Comparison of ENCODE assay signal across 15 cellular contexts in genomic region chr17:55161935-55162555, GRCh38.
DNase-seq lines count a peak whose midpoint lies in the region; ATAC-seq, FAIRE-seq and TF ChIP-seq lines count a peak whose summit lies in the region.
"Had no signal": no experiment of that assay in that cellular context is flagged by ENCODE, and none has a peak within 500 bp of the region (broad histone marks: within the 10 kb centered on the region; RNA-seq: fewer than 3 reads in every experiment).

No MANE protein-coding gene starts in this region.

- H3K9ac ChIP-seq in fibroblast of lung (ENCODE audit: insufficient read depth, low read length): no peak overlapping the region
- H3K9ac ChIP-seq: KMS-11 had no signal

- H3K27ac Mint-ChIP-seq in activated naive CD4-positive, alpha-beta T cell treated with anti-CD3 and anti-CD28 coated beads, Interleukin-2, amount 50 U/mL, for 72 hours: no peak overlapping the region
- no peak overlapping the region for H3K27ac Mint-ChIP-seq in stimulated activated effector memory CD8-positive, alpha-beta T cell treated with anti-CD3 and anti-CD28 coated beads, Interleukin-12 subunit alpha, Interleukin-12 subunit beta, amount 100 ng/mL, for 72 hours
- H3K27ac Mint-ChIP-seq: B cell; mesothelial cell of epicardium; stimulated activated naive B cell treated with anti-CD40 and anti-IgM and Interleukin-4, amounts not matched to agents 10 μg/mL and 1 μg/mL and 100 μg/mL, for 72 hours had no signal

- peaks cover 57% of the 10 kb centered on the region for H3K4me1 ChIP-seq in SJCRH30
- peaks cover 2% of the 10 kb centered on the region for H3K4me1 ChIP-seq in fibroblast of lung (ENCODE audit: control insufficient read depth, extremely low read depth, insufficient read depth, low read length)
- H3K4me1 ChIP-seq: spleen had no signal

- ATAC-seq in activated naive CD4-positive, alpha-beta T cell treated with anti-CD3 and anti-CD28 coated beads, Interleukin-2, amount 50 U/mL, for 72 hours: peak; percentile 26 to 71
- peak; percentile 92 for ATAC-seq in stimulated activated effector memory CD8-positive, alpha-beta T cell treated with anti-CD3 and anti-CD28 coated beads, Interleukin-12 subunit alpha, Interleukin-12 subunit beta, amount 100 ng/mL, for 72 hours
- ATAC-seq: stimulated activated naive B cell treated with anti-CD40 and anti-IgM and Interleukin-4, amounts not matched to agents 10 μg/mL and 1 μg/mL and 100 μg/mL, for 72 hours had no signal

- TF ChIP-seq POLR2A in GM12892 (IDR thresholded peaks at IDR 0.05; ENCODE audit: low read depth, low read length): no peak

- H3K4me3 ChIP-seq in SJCRH30: no peak overlapping the region
- H3K4me3 ChIP-seq in fibroblast of lung (replicated peaks in 1 of 4; ENCODE audit: control extremely low read depth in 1 of 4, insufficient read depth in 1 of 4, low read depth in 3 of 4, low read length in 4 of 4): no peak overlapping the region
- H3K4me3 ChIP-seq: adrenal gland, spleen had no signal

- H3K79me2 ChIP-seq in fibroblast of lung (ENCODE audit: control insufficient read depth, insufficient read depth, low read length): no peaks in the 10 kb centered on the region

- H3K9me3 ChIP-seq in SJCRH30 (replicated peaks) (no peaks in the 10 kb centered on the region), fibroblast of lung (ENCODE audit: control insufficient read depth, insufficient read depth, low read depth, low read length) (no peaks in the 10 kb centered on the region)
- H3K9me3 ChIP-seq: adrenal gland, spleen had no signal

- no peak for TF ChIP-seq CTCF in fibroblast of lung (conservative IDR thresholded peaks at IDR 0.05 in 1 of 2, IDR thresholded peaks at IDR 0.05 in 1 of 2; ENCODE audit: low read depth in 1 of 2, low read length in 2 of 2)
- no peak for TF ChIP-seq CTCF in D721Med (IDR thresholded peaks at IDR 0.05; ENCODE audit: insufficient read depth, missing control alignments)

- H3K9me3 Mint-ChIP-seq in activated naive CD4-positive, alpha-beta T cell treated with anti-CD3 and anti-CD28 coated beads, Interleukin-2, amount 50 U/mL, for 72 hours: no peaks in the 10 kb centered on the region
- no peaks in the 10 kb centered on the region for H3K9me3 Mint-ChIP-seq in stimulated activated effector memory CD8-positive, alpha-beta T cell treated with anti-CD3 and anti-CD28 coated beads, Interleukin-12 subunit alpha, Interleukin-12 subunit beta, amount 100 ng/mL, for 72 hours
- H3K9me3 Mint-ChIP-seq: mesothelial cell of epicardium; stimulated activated naive B cell treated with anti-CD40 and anti-IgM and Interleukin-4, amounts not matched to agents 10 μg/mL and 1 μg/mL and 100 μg/mL, for 72 hours had no signal

- H3K27me3 ChIP-seq in SJCRH30 (no peaks in the 10 kb centered on the region), fibroblast of lung (ENCODE audit: control insufficient read depth, insufficient read depth, low read length) (no peaks in the 10 kb centered on the region)
- H3K27me3 ChIP-seq: adrenal gland, spleen had no signal

- no peak overlapping the region for H2AFZ ChIP-seq in fibroblast of lung (ENCODE audit: low read length)

- H3K4me3 Mint-ChIP-seq in stimulated activated effector memory CD8-positive, alpha-beta T cell treated with anti-CD3 and anti-CD28 coated beads, Interleukin-12 subunit alpha, Interleukin-12 subunit beta, amount 100 ng/mL, for 72 hours: no peak overlapping the region
- H3K4me3 Mint-ChIP-seq: B cell; mesothelial cell of epicardium; stimulated activated naive B cell treated with anti-CD40 and anti-IgM and Interleukin-4, amounts not matched to agents 10 μg/mL and 1 μg/mL and 100 μg/mL, for 72 hours had no signal

- H3K4me2 ChIP-seq in fibroblast of lung (ENCODE audit: extremely low read depth, insufficient read depth, low read length): no peak overlapping the region
- H3K4me2 ChIP-seq: KMS-11 had no signal

- DNase-seq in activated naive CD4-positive, alpha-beta T cell treated with anti-CD3 and anti-CD28 coated beads, Interleukin-2, amount 50 U/mL, for 72 hours (ENCODE audit: low spot score in 2 of 2): no peak
- no peak for DNase-seq in activated naive CD4-positive, alpha-beta T cell (lab: John Stamatoyannopoulos, UW)
- DNase-seq in SJCRH30 (peak; percentile 60 to 86), fibroblast of lung (ENCODE audit: low read depth in 2 of 2) (peak; percentile 79 to 96), GM12892 (ENCODE audit: insufficient read length) (no peak), D721Med (ENCODE audit: insufficient read length, low spot score) (no peak)
- no peak for DNase-seq in stimulated activated effector memory CD8-positive, alpha-beta T cell treated with anti-CD3 and anti-CD28 coated beads, Interleukin-12 subunit alpha, Interleukin-12 subunit beta, amount 100 ng/mL, for 72 hours (ENCODE audit: low spot score in 2 of 2)
- DNase-seq in stimulated activated CD8-positive, alpha-beta memory T cell treated with anti-CD3 and anti-CD28 coated beads, Interleukin-4, amount 100 ng/mL, for 48 hours: no peak
- DNase-seq: adrenal gland; NCI-H446 treated with DMSO at 0.1 percent for 48 hours; spleen; stimulated activated naive B cell treated with anti-CD40 and anti-IgM and Interleukin-4, amounts not matched to agents 10 μg/mL and 1 μg/mL and 100 μg/mL, for 72 hours had no signal

- no peak for FAIRE-seq in GM12892 (lab: Jason Lieb, UNC)
- no peak for FAIRE-seq in D721Med (lab: Jason Lieb, UNC)

- peaks cover 7% of the 10 kb centered on the region for H3K4me1 Mint-ChIP-seq in stimulated activated effector memory CD8-positive, alpha-beta T cell treated with anti-CD3 and anti-CD28 coated beads, Interleukin-12 subunit alpha, Interleukin-12 subunit beta, amount 100 ng/mL, for 72 hours
- H3K4me1 Mint-ChIP-seq: stimulated activated naive B cell treated with anti-CD40 and anti-IgM and Interleukin-4, amounts not matched to agents 10 μg/mL and 1 μg/mL and 100 μg/mL, for 72 hours had no signal

- H3K36me3 Mint-ChIP-seq in activated naive CD4-positive, alpha-beta T cell treated with anti-CD3 and anti-CD28 coated beads, Interleukin-2, amount 50 U/mL, for 72 hours: peaks cover 0 to 11% of the 10 kb centered on the region in 2 donors
- H3K36me3 Mint-ChIP-seq in stimulated activated effector memory CD8-positive, alpha-beta T cell treated with anti-CD3 and anti-CD28 coated beads, Interleukin-12 subunit alpha, Interleukin-12 subunit beta, amount 100 ng/mL, for 72 hours: no peaks in the 10 kb centered on the region

- H4K20me1 ChIP-seq in fibroblast of lung (ENCODE audit: control insufficient read depth, extremely low read depth, insufficient read depth, low read length): no peaks in the 10 kb centered on the region

- H3K36me3 ChIP-seq in SJCRH30 (no peaks in the 10 kb centered on the region), fibroblast of lung (ENCODE audit: control insufficient read depth, insufficient read depth, low read length) (no peaks in the 10 kb centered on the region)
- H3K36me3 ChIP-seq: adrenal gland had no signal

- peak overlapping the region; percentile 88 for H3K27ac ChIP-seq in SJCRH30
- no peak overlapping the region for H3K27ac ChIP-seq in fibroblast of lung (ENCODE audit: insufficient read depth, low read length)
- H3K27ac ChIP-seq: adrenal gland, KMS-11, spleen had no signal

Comparison
In these comparisons a context has a peak if more than half of its experiments do, and no peak if none do; other contexts are left out.
1. DNase-seq: peak in SJCRH30 (2 of 2) and fibroblast of lung (2 of 2); none in activated naive CD4-positive, alpha-beta T cell treated with anti-CD3 and anti-CD28 coated beads, Interleukin-2, amount 50 U/mL, for 72 hours (0 of 2), activated naive CD4-positive, alpha-beta T cell (0 of 4), stimulated activated effector memory CD8-positive, alpha-beta T cell treated with anti-CD3 and anti-CD28 coated beads, Interleukin-12 subunit alpha, Interleukin-12 subunit beta, amount 100 ng/mL, for 72 hours (0 of 2), GM12892 (single experiment), D721Med (single experiment) and stimulated activated CD8-positive, alpha-beta memory T cell treated with anti-CD3 and anti-CD28 coated beads, Interleukin-4, amount 100 ng/mL, for 48 hours (single experiment).